ENCODE assay signal across 13 cellular contexts in the genomic region with DNA sequence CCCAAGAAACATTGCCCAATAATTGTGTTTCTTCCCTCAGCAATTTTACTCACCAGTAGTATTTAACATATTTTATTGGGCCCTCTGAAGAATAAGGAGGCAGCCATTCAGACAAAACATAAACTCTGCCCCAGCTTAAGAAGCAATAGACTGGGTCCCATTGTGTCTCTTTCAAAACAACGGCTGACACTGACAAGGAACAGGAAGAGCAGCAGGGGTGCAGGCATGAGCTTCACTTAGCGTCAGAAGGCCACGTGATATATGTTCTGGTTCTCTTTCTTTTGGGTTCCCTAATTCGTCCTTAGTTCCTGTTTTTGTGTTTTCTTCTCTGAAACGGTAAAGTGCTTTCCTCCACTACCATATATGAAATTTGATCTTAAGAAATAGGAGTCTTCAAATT.
DNase-seq lines count a peak whose midpoint lies in the region; ATAC-seq and TF ChIP-seq lines count a peak whose summit lies in the region.
"Had no signal": no experiment of that assay in that cellular context is flagged by ENCODE, and none has a peak within 500 bp of the region (broad histone marks: within the 10 kb centered on the region; RNA-seq: fewer than 3 reads in every experiment).

No MANE protein-coding gene starts in this region.

- DNase-seq in GM12865 (ENCODE audit: low read depth): peak; percentile 1
- DNase-seq in NB4 (ENCODE audit: low read depth): peak; percentile 52
- DNase-seq in effector memory CD8-positive, alpha-beta T cell: no peak
- DNase-seq in naive thymus-derived CD4-positive, alpha-beta T cell: peak in 1 of 9 donors; percentile 0
- DNase-seq in activated CD4-positive, alpha-beta T cell treated with anti-CD3 and anti-CD28 coated beads for 36 hours: no peak
- no peak for DNase-seq in NCI-H1092 treated with DMSO at 0.1 percent for 48 hours (lab: John Stamatoyannopoulos, UW)
- DNase-seq: mammary epithelial cell; stimulated activated CD4-positive, alpha-beta T cell treated with anti-CD3 and anti-CD28 coated beads, Interleukin-4, amount 100 ng/mL, for 4 hours had no signal

- H3K27ac ChIP-seq in naive thymus-derived CD4-positive, alpha-beta T cell (ENCODE audit: low read depth, low read length): no peak overlapping the region
- H3K27ac ChIP-seq: hepatocyte, SJSA1 had no signal

- no peaks in the 10 kb centered on the region for H3K9me3 ChIP-seq in naive thymus-derived CD4-positive, alpha-beta T cell (ENCODE audit: control insufficient read depth in 2 of 3, low read length in 3 of 3)
- H3K9me3 ChIP-seq: SJSA1 had no signal

- H3K36me3 ChIP-seq in naive thymus-derived CD4-positive, alpha-beta T cell (ENCODE audit: control insufficient read depth in 2 of 3, insufficient read depth in 3 of 3, low read length in 3 of 3): no peaks in the 10 kb centered on the region
- H3K36me3 ChIP-seq: SJSA1 had no signal

- intact Hi-C loops in naive thymus-derived CD4-positive, alpha-beta T cell (cut with micrococcal nuclease): no loop called here
- intact Hi-C loops in activated CD4-positive, alpha-beta T cell treated with anti-CD3 and anti-CD28 coated beads for 36 hours (cut with DNase I, micrococcal nuclease): no loop called here

- H3K27me3 ChIP-seq in naive thymus-derived CD4-positive, alpha-beta T cell (ENCODE audit: control insufficient read depth in 2 of 2, insufficient read depth in 2 of 2, low read length in 2 of 2): no peaks in the 10 kb centered on the region
- H3K27me3 ChIP-seq: hepatocyte, SJSA1 had no signal

- H3K4me3 ChIP-seq in GM12865 (ENCODE audit: low read depth, low read length): no peak overlapping the region
- no peak overlapping the region for H3K4me3 ChIP-seq in NB4 (ENCODE audit: low read depth, low read length)
- H3K4me3 ChIP-seq in naive thymus-derived CD4-positive, alpha-beta T cell (ENCODE audit: low read length): no peak overlapping the region
- H3K4me3 ChIP-seq: hepatocyte, SJSA1 had no signal

- H3K4me3 Mint-ChIP-seq in effector memory CD8-positive, alpha-beta T cell: no peak overlapping the region
- H3K4me3 Mint-ChIP-seq in naive thymus-derived CD4-positive, alpha-beta T cell: peak overlapping the region in 5 of 10 donors; percentile 2 to 72 (median 14)
- no peak overlapping the region for H3K4me3 Mint-ChIP-seq in activated CD4-positive, alpha-beta T cell treated with anti-CD3 and anti-CD28 coated beads for 36 hours

- CTCF ChIA-PET in naive thymus-derived CD4-positive, alpha-beta T cell (lab: Charles Lee): interaction anchor here (1.7 kb wide), 1 partner anchor 10 kb away, joined by 4 read pairs; no protein-coding TSS in a partner anchor
- CTCF ChIA-PET in activated CD4-positive, alpha-beta T cell treated with anti-CD3 and anti-CD28 coated beads for 36 hours (lab: Charles Lee): no interaction called here

- no peaks in the 10 kb centered on the region for H3K4me1 Mint-ChIP-seq in effector memory CD8-positive, alpha-beta T cell (ENCODE audit: low read depth in 2 of 2)
- H3K4me1 Mint-ChIP-seq in naive thymus-derived CD4-positive, alpha-beta T cell: peaks cover 0 to 13% (median 7%) of the 10 kb centered on the region in 7 donors
- H3K4me1 Mint-ChIP-seq in activated CD4-positive, alpha-beta T cell treated with anti-CD3 and anti-CD28 coated beads for 36 hours: no peaks in the 10 kb centered on the region

- H3K27ac Mint-ChIP-seq in effector memory CD8-positive, alpha-beta T cell: no peak overlapping the region
- H3K27ac Mint-ChIP-seq in naive thymus-derived CD4-positive, alpha-beta T cell: peak overlapping the region in 3 of 9 donors; percentile 11 to 56 (median 33)
- H3K27ac Mint-ChIP-seq in activated CD4-positive, alpha-beta T cell treated with anti-CD3 and anti-CD28 coated beads for 36 hours: no peak overlapping the region
- H3K27ac Mint-ChIP-seq: progenitor cell of endocrine pancreas had no signal

- no peak for TF ChIP-seq POLR2A in NB4 (IDR thresholded peaks at IDR 0.05; ENCODE audit: extremely low read depth, insufficient read length)

- H3K36me3 Mint-ChIP-seq in effector memory CD8-positive, alpha-beta T cell (ENCODE audit: insufficient read depth): no peaks in the 10 kb centered on the region
- H3K36me3 Mint-ChIP-seq in naive thymus-derived CD4-positive, alpha-beta T cell: peaks cover 0 to 3% (median 0%) of the 10 kb centered on the region in 5 donors
- no peaks in the 10 kb centered on the region for H3K36me3 Mint-ChIP-seq in activated CD4-positive, alpha-beta T cell treated with anti-CD3 and anti-CD28 coated beads for 36 hours (ENCODE audit: low read depth)

- POLR2A ChIA-PET in naive thymus-derived CD4-positive, alpha-beta T cell (lab: Charles Lee): no interaction called here
- POLR2A ChIA-PET in activated CD4-positive, alpha-beta T cell treated with anti-CD3 and anti-CD28 coated beads for 36 hours (lab: Charles Lee): no interaction called here

- H3K9me3 Mint-ChIP-seq in effector memory CD8-positive, alpha-beta T cell: peaks cover 2 to 12% of the 10 kb centered on the region in 2 donors
- H3K9me3 Mint-ChIP-seq in naive thymus-derived CD4-positive, alpha-beta T cell: no peaks in the 10 kb centered on the region
- H3K9me3 Mint-ChIP-seq in activated CD4-positive, alpha-beta T cell treated with anti-CD3 and anti-CD28 coated beads for 36 hours (ENCODE audit: low read depth): no peaks in the 10 kb centered on the region

- H3K27me3 Mint-ChIP-seq in effector memory CD8-positive, alpha-beta T cell: no peaks in the 10 kb centered on the region
- no peaks in the 10 kb centered on the region for H3K27me3 Mint-ChIP-seq in naive thymus-derived CD4-positive, alpha-beta T cell
- no peaks in the 10 kb centered on the region for H3K27me3 Mint-ChIP-seq in activated CD4-positive, alpha-beta T cell treated with anti-CD3 and anti-CD28 coated beads for 36 hours
- H3K27me3 Mint-ChIP-seq: progenitor cell of endocrine pancreas had no signal

- H3K4me1 ChIP-seq in naive thymus-derived CD4-positive, alpha-beta T cell (ENCODE audit: control insufficient read depth in 2 of 2, insufficient read depth in 2 of 2, low read length in 2 of 2): no peaks in the 10 kb centered on the region
- H3K4me1 ChIP-seq: SJSA1 had no signal

- TF ChIP-seq CTCF in GM12865 (IDR thresholded peaks at IDR 0.05; ENCODE audit: insufficient read depth, low read depth, low read length, missing control alignments) (no peak), NB4 (IDR thresholded peaks at IDR 0.05; ENCODE audit: low read depth, low read length) (no peak)

- ATAC-seq in effector memory CD8-positive, alpha-beta T cell (replicated peaks): peak; percentile 19
- peak; percentile 87 for ATAC-seq in naive thymus-derived CD4-positive, alpha-beta T cell
- ATAC-seq in HG03565 (IDR thresholded peaks at IDR 0.05; ENCODE audit: unreplicated experiment) (no peak), HG03354 (IDR thresholded peaks at IDR 0.05; ENCODE audit: poor library complexity, severe bottlenecking, unreplicated experiment) (no peak)
- no peak for ATAC-seq in activated CD4-positive, alpha-beta T cell treated with anti-CD3 and anti-CD28 coated beads for 36 hours

Comparison
In these comparisons a context has a peak if more than half of its experiments do, and no peak if none do; other contexts are left out.
1. DNase-seq: peak in GM12865 (single experiment) and NB4 (single experiment); none in effector memory CD8-positive, alpha-beta T cell (0 of 3), activated CD4-positive, alpha-beta T cell treated with anti-CD3 and anti-CD28 coated beads for 36 hours (single experiment) and NCI-H1092 treated with DMSO at 0.1 percent for 48 hours (single experiment).
2. ATAC-seq: peak in effector memory CD8-positive, alpha-beta T cell (single experiment) and naive thymus-derived CD4-positive, alpha-beta T cell (single experiment); none in HG03565 (single experiment), activated CD4-positive, alpha-beta T cell treated with anti-CD3 and anti-CD28 coated beads for 36 hours (single experiment) and HG03354 (single experiment).